2 cellular contexts compared by ENCODE assay signal in the genomic region with DNA sequence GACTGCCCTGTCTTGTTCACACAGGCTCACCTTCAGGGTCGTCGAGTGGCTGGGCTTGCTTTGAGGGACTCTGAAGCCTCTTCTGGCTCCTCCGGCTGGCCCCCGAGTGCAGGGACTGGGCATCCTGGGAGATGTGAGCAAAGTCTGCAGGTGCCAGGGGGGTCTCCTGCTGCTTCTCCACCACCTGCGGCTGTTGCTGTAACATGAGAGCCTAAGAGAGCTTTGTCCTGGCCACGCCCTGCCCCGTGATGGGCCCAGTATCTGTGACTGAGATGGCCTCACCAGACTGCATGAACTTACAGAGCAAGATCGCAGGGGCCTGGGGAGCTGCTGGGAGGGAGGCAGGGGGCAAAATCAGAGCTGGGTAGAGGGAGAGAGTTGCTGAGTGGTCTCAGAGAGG.
TF ChIP-seq lines count a peak whose summit lies in the region.

No MANE protein-coding gene starts in this region.

TF ChIP-seq in HCT116, 20 proteins besides CTCF, POLR2A, EP300 and RAD21:
- TF ChIP-seq CEBPB (IDR thresholded peaks at IDR 0.05; ENCODE audit: low read depth) (no peak), SIN3A (IDR thresholded peaks at IDR 0.05; ENCODE audit: low read depth) (no peak), YY1 (IDR thresholded peaks at IDR 0.05; ENCODE audit: extremely low read depth, insufficient replicate concordance, low read depth, low read length) (no peak), EZH2phosphoT487 (IDR thresholded peaks at IDR 0.05; ENCODE audit: borderline replicate concordance) (no peak), TCF7L2 (IDR thresholded peaks at IDR 0.05; ENCODE audit: borderline replicate concordance, extremely low read depth, insufficient read depth, insufficient read length) (no peak), SP1 (IDR thresholded peaks at IDR 0.05; ENCODE audit: low read depth) (no peak), REST (IDR thresholded peaks at IDR 0.05; ENCODE audit: low read depth) (no peak), POLR2AphosphoS5 (IDR thresholded peaks at IDR 0.05; ENCODE audit: low read depth, low read length) (no peak), ZFX (IDR thresholded peaks at IDR 0.05) (no peak), JUND (IDR thresholded peaks at IDR 0.05) (no peak), ZNF274 (IDR thresholded peaks at IDR 0.05; ENCODE audit: low read depth, low read length) (no peak), EZH2 (IDR thresholded peaks at IDR 0.05) (no peak), EGR1 (IDR thresholded peaks at IDR 0.05; ENCODE audit: low read depth) (no peak), ZBTB33 (IDR thresholded peaks at IDR 0.05; ENCODE audit: extremely low read depth, insufficient replicate concordance, low read length) (no peak), CBX3 (IDR thresholded peaks at IDR 0.05; ENCODE audit: low read depth) (no peak), FOSL1 (IDR thresholded peaks at IDR 0.05; ENCODE audit: low read depth) (no peak)
- TF ChIP-seq, protein P1, sequence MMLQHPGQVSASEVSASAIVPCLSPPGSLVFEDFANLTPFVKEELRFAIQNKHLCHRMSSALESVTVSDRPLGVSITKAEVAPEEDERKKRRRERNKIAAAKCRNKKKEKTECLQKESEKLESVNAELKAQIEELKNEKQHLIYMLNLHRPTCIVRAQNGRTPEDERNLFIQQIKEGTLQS (IDR thresholded peaks at IDR 0.05) = no peak
- TF ChIP-seq, protein P2, sequence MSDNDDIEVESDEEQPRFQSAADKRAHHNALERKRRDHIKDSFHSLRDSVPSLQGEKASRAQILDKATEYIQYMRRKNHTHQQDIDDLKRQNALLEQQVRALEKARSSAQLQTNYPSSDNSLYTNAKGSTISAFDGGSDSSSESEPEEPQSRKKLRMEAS (IDR thresholded peaks at IDR 0.05) = no peak

TF ChIP-seq in K562, 482 proteins besides CTCF, POLR2A, EP300 and RAD21 (continues in another document):
- TF ChIP-seq EWSR1 (IDR thresholded peaks at IDR 0.05; ENCODE audit: borderline replicate concordance, low read depth, partially characterized antibody) (no peak), RBM34 (IDR thresholded peaks at IDR 0.05; ENCODE audit: borderline replicate concordance, insufficient read depth, low read length) (no peak), ZBTB12 (CRISPR knock-in tag; IDR thresholded peaks at IDR 0.05) (no peak), YY1 (IDR thresholded peaks at IDR 0.05; ENCODE audit: borderline replicate concordance in 1 of 3, control insufficient read depth in 1 of 3, extremely low read depth in 1 of 3, insufficient read depth in 3 of 3, insufficient read length in 1 of 3, insufficient replicate concordance in 2 of 3, low read depth in 1 of 3, low read length in 2 of 3) (peak in 1 of 3 experiments; percentile 33), ZNF217 (CRISPR knock-in tag; IDR thresholded peaks at IDR 0.05) (no peak), ZNF780A (CRISPR knock-in tag; IDR thresholded peaks at IDR 0.05) (no peak), SRF (CRISPR knock-in tag; IDR thresholded peaks at IDR 0.05) (no peak), U2AF1 (optimal IDR thresholded peaks at IDR 0.05; ENCODE audit: low read depth, low read length) (no peak), ZNF124 (CRISPR knock-in tag; IDR thresholded peaks at IDR 0.05) (no peak), KLF10 (CRISPR knock-in tag; IDR thresholded peaks at IDR 0.05) (no peak), TEAD4 (IDR thresholded peaks at IDR 0.05; ENCODE audit: low read length) (no peak), TEAD4 (CRISPR knock-in tag; IDR thresholded peaks at IDR 0.05; ENCODE audit: borderline replicate concordance) (no peak), DNMT1 (IDR thresholded peaks at IDR 0.05) (no peak), ZNF408 (CRISPR knock-in tag; IDR thresholded peaks at IDR 0.05; ENCODE audit: low read depth) (no peak), ZNF589 (CRISPR knock-in tag; IDR thresholded peaks at IDR 0.05; ENCODE audit: low read depth) (no peak), ZNF507 (tag; conservative IDR thresholded peaks at IDR 0.05) (no peak), PTTG1 (tag; IDR thresholded peaks at IDR 0.05; ENCODE audit: low read depth) (no peak), NFATC3 (IDR thresholded peaks at IDR 0.05) (peak; percentile 98), FIP1L1 (IDR thresholded peaks at IDR 0.05; ENCODE audit: low read depth, low read length, poor library complexity, severe bottlenecking) (no peak), ASH1L (IDR thresholded peaks at IDR 0.05; ENCODE audit: borderline replicate concordance, low read depth, partially characterized antibody) (no peak), MECOM (CRISPR knock-in tag; IDR thresholded peaks at IDR 0.05) (no peak), SOX6 (IDR thresholded peaks at IDR 0.05) (no peak), CTBP1 (IDR thresholded peaks at IDR 0.05; ENCODE audit: borderline replicate concordance) (peak; percentile 42; the same call in 1 of the 2 replicates), ARID3B (CRISPR knock-in tag; IDR thresholded peaks at IDR 0.05; ENCODE audit: borderline replicate concordance) (no peak), SMAD4 (CRISPR knock-in tag; conservative IDR thresholded peaks at IDR 0.05) (no peak), NFXL1 (CRISPR knock-in tag; IDR thresholded peaks at IDR 0.05) (no peak), L3MBTL2 (IDR thresholded peaks at IDR 0.05) (0 out of 2 replicates have a peak, but pooled peaks have one; percentile 10), ZBTB8A (IDR thresholded peaks at IDR 0.05; ENCODE audit: partially characterized antibody) (no peak), HNRNPH1 (optimal IDR thresholded peaks at IDR 0.05; ENCODE audit: low read depth, low read length) (no peak), XRCC4 (IDR thresholded peaks at IDR 0.05; ENCODE audit: extremely low read depth, insufficient read depth, insufficient read length) (no peak), DACH1 (IDR thresholded peaks at IDR 0.05; ENCODE audit: partially characterized antibody) (no peak), ZNF3 (CRISPR knock-in tag; IDR thresholded peaks at IDR 0.05) (no peak), RBM15 (IDR thresholded peaks at IDR 0.05; ENCODE audit: insufficient read depth, low read length) (no peak), PHB (CRISPR knock-in tag; IDR thresholded peaks at IDR 0.05) (no peak)
- TF ChIP-seq, protein P3, sequence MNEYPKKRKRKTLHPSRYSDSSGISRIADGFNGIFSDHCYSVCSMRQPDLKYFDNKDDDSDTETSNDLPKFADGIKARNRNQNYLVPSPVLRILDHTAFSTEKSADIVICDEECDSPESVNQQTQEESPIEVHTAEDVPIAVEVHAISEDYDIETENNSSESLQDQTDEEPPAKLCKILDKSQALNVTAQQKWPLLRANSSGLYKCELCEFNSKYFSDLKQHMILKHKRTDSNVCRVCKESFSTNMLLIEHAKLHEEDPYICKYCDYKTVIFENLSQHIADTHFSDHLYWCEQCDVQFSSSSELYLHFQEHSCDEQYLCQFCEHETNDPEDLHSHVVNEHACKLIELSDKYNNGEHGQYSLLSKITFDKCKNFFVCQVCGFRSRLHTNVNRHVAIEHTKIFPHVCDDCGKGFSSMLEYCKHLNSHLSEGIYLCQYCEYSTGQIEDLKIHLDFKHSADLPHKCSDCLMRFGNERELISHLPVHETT (CRISPR knock-in tag; conservative IDR thresholded peaks at IDR 0.05 in 1 of 2, IDR thresholded peaks at IDR 0.05 in 1 of 2) = no peak
- TF ChIP-seq, protein P4, sequence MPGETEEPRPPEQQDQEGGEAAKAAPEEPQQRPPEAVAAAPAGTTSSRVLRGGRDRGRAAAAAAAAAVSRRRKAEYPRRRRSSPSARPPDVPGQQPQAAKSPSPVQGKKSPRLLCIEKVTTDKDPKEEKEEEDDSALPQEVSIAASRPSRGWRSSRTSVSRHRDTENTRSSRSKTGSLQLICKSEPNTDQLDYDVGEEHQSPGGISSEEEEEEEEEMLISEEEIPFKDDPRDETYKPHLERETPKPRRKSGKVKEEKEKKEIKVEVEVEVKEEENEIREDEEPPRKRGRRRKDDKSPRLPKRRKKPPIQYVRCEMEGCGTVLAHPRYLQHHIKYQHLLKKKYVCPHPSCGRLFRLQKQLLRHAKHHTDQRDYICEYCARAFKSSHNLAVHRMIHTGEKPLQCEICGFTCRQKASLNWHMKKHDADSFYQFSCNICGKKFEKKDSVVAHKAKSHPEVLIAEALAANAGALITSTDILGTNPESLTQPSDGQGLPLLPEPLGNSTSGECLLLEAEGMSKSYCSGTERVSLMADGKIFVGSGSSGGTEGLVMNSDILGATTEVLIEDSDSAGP (CRISPR knock-in tag; IDR thresholded peaks at IDR 0.05) = no peak
- TF ChIP-seq, protein P5, sequence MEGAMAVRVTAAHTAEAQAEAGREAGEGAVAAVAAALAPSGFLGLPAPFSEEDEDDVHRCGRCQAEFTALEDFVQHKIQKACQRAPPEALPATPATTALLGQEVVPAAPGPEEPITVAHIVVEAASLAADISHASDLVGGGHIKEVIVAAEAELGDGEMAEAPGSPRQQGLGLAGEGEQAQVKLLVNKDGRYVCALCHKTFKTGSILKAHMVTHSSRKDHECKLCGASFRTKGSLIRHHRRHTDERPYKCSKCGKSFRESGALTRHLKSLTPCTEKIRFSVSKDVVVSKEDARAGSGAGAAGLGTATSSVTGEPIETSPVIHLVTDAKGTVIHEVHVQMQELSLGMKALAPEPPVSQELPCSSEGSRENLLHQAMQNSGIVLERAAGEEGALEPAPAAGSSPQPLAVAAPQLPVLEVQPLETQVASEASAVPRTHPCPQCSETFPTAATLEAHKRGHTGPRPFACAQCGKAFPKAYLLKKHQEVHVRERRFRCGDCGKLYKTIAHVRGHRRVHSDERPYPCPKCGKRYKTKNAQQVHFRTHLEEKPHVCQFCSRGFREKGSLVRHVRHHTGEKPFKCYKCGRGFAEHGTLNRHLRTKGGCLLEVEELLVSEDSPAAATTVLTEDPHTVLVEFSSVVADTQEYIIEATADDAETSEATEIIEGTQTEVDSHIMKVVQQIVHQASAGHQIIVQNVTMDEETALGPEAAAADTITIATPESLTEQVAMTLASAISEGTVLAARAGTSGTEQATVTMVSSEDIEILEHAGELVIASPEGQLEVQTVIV (CRISPR knock-in tag; IDR thresholded peaks at IDR 0.05; ENCODE audit: borderline replicate concordance) = no peak
- TF ChIP-seq, protein P6, sequence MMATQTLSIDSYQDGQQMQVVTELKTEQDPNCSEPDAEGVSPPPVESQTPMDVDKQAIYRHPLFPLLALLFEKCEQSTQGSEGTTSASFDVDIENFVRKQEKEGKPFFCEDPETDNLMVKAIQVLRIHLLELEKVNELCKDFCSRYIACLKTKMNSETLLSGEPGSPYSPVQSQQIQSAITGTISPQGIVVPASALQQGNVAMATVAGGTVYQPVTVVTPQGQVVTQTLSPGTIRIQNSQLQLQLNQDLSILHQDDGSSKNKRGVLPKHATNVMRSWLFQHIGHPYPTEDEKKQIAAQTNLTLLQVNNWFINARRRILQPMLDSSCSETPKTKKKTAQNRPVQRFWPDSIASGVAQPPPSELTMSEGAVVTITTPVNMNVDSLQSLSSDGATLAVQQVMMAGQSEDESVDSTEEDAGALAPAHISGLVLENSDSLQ (IDR thresholded peaks at IDR 0.05) = no peak
- TF ChIP-seq, protein P7, sequence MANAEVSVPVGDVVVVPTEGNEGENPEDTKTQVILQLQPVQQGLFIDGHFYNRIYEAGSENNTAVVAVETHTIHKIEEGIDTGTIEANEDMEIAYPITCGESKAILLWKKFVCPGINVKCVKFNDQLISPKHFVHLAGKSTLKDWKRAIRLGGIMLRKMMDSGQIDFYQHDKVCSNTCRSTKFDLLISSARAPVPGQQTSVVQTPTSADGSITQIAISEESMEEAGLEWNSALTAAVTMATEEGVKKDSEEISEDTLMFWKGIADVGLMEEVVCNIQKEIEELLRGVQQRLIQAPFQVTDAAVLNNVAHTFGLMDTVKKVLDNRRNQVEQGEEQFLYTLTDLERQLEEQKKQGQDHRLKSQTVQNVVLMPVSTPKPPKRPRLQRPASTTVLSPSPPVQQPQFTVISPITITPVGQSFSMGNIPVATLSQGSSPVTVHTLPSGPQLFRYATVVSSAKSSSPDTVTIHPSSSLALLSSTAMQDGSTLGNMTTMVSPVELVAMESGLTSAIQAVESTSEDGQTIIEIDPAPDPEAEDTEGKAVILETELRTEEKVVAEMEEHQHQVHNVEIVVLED (CRISPR knock-in tag; IDR thresholded peaks at IDR 0.05) = no peak
- TF ChIP-seq, protein P8, sequence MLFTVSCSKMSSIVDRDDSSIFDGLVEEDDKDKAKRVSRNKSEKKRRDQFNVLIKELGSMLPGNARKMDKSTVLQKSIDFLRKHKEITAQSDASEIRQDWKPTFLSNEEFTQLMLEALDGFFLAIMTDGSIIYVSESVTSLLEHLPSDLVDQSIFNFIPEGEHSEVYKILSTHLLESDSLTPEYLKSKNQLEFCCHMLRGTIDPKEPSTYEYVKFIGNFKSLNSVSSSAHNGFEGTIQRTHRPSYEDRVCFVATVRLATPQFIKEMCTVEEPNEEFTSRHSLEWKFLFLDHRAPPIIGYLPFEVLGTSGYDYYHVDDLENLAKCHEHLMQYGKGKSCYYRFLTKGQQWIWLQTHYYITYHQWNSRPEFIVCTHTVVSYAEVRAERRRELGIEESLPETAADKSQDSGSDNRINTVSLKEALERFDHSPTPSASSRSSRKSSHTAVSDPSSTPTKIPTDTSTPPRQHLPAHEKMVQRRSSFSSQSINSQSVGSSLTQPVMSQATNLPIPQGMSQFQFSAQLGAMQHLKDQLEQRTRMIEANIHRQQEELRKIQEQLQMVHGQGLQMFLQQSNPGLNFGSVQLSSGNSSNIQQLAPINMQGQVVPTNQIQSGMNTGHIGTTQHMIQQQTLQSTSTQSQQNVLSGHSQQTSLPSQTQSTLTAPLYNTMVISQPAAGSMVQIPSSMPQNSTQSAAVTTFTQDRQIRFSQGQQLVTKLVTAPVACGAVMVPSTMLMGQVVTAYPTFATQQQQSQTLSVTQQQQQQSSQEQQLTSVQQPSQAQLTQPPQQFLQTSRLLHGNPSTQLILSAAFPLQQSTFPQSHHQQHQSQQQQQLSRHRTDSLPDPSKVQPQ (CRISPR knock-in tag; IDR thresholded peaks at IDR 0.05; ENCODE audit: borderline replicate concordance) = no peak
